8 cellular contexts compared by ENCODE assay signal in genomic region chr6:2901645-2902469, GRCh38. TPM values are rescaled to one million over a fixed set of nuclear protein-coding genes. Genes with fewer than 3 reads are reported as not detected.
DNase-seq lines count a peak whose midpoint lies in the region; ATAC-seq and TF ChIP-seq lines count a peak whose summit lies in the region.
"Not testable (repeated sequence)": the region's sequence is repeated elsewhere in the genome, so short reads cannot be mapped to it uniquely, and the experiment has no call there.

No MANE protein-coding gene starts in this region.

- ATAC-seq in gastroesophageal sphincter = not testable (repeated sequence)

- H3K14ac ChIP-seq in mesenchymal stem cell (ENCODE audit: low read length in 2 of 2) = not testable (repeated sequence)

- not testable (repeated sequence) for H2BK5ac ChIP-seq in mesenchymal stem cell (ENCODE audit: low read depth, low read length, poor library complexity, severe bottlenecking)

- H4K8ac ChIP-seq in mesenchymal stem cell (ENCODE audit: low read length) = not testable (repeated sequence)

- not testable (repeated sequence) for H3K9me3 ChIP-seq in NT2/D1 (ENCODE audit: insufficient read depth, low read length); gastroesophageal sphincter; mesenchymal stem cell (ENCODE audit: control insufficient read depth, low read length); prostate gland; testis

- not testable (repeated sequence) for TF ChIP-seq CTCF in Calu3 (IDR thresholded peaks at IDR 0.05; ENCODE audit: unreplicated experiment); chondrocyte (IDR thresholded peaks at IDR 0.05); gastroesophageal sphincter (IDR thresholded peaks at IDR 0.05); prostate gland (IDR thresholded peaks at IDR 0.05); testis (IDR thresholded peaks at IDR 0.05)

- peak overlapping the region; percentile 76 for H3K4me2 ChIP-seq in mesenchymal stem cell (ENCODE audit: low read length, poor library complexity, severe bottlenecking)

- intact Hi-C loops in Calu3 (cut with micrococcal nuclease; ENCODE audit: unreplicated experiment); prostate gland (cut with DNase I); testis (cut with DNase I; ENCODE audit: low total_unique reads): not testable (repeated sequence)
- intact Hi-C loops in activated T-helper 1 cell treated with anti-CD3 and anti-CD28 coated beads, Interleukin-12 subunit alpha, Interleukin-12 subunit beta, Interleukin-2, Interleukin-4 antibody, amounts not matched to agents 30 ng/mL and 10 ng/mL and 1 ng/mL, durations not matched to agents 14 hours and 24 hours and 36 hours (cut with micrococcal nuclease) = loop anchor here (1.0 to 5.0 kb wide), 3 partner anchors 56 to 135 kb away; partner anchors contain the start of gene WRNIP1

- not testable (repeated sequence) for H4K91ac ChIP-seq in mesenchymal stem cell (ENCODE audit: low read length)

- BruUV-seq in Calu3 (replicated peaks; lab: Mats Ljungman, UMichigan) = not testable (repeated sequence)

- not testable (repeated sequence) for H3K4ac ChIP-seq in mesenchymal stem cell (ENCODE audit: low read depth in 1 of 2, low read length in 2 of 2)

- peak overlapping the region in 1 of 2 experiments; percentile 35 for H2BK12ac ChIP-seq in mesenchymal stem cell (ENCODE audit: low read length in 2 of 2)

- H3K4me1 Mint-ChIP-seq in Calu3 (ENCODE audit: low read depth, unreplicated experiment) = peaks cover 16% of the 10 kb centered on the region
- peaks cover 56% of the 10 kb centered on the region for H3K4me1 Mint-ChIP-seq in activated T-helper 1 cell treated with anti-CD3 and anti-CD28 coated beads, Interleukin-12 subunit alpha, Interleukin-12 subunit beta, Interleukin-2, Interleukin-4 antibody, amounts not matched to agents 30 ng/mL and 10 ng/mL and 1 ng/mL, durations not matched to agents 14 hours and 24 hours and 36 hours (ENCODE audit: low read depth)
- not testable (repeated sequence) for H3K4me1 Mint-ChIP-seq in chondrocyte (ENCODE audit: low read depth)

- not testable (repeated sequence) for H3K27me3 Mint-ChIP-seq in Calu3 (ENCODE audit: unreplicated experiment); activated T-helper 1 cell treated with anti-CD3 and anti-CD28 coated beads, Interleukin-12 subunit alpha, Interleukin-12 subunit beta, Interleukin-2, Interleukin-4 antibody, amounts not matched to agents 30 ng/mL and 10 ng/mL and 1 ng/mL, durations not matched to agents 14 hours and 24 hours and 36 hours (ENCODE audit: insufficient read depth); chondrocyte (ENCODE audit: low read depth)

- H3K4me3 Mint-ChIP-seq in Calu3 (ENCODE audit: low read depth, unreplicated experiment) = peak overlapping the region; percentile 89
- H3K4me3 Mint-ChIP-seq in activated T-helper 1 cell treated with anti-CD3 and anti-CD28 coated beads, Interleukin-12 subunit alpha, Interleukin-12 subunit beta, Interleukin-2, Interleukin-4 antibody, amounts not matched to agents 30 ng/mL and 10 ng/mL and 1 ng/mL, durations not matched to agents 14 hours and 24 hours and 36 hours = peak overlapping the region; percentile 94
- peak overlapping the region; percentile 79 for H3K4me3 Mint-ChIP-seq in chondrocyte (ENCODE audit: unreplicated experiment)

- H3K9ac ChIP-seq in NT2/D1 (ENCODE audit: insufficient read length, low read depth) (peak overlapping the region; percentile 96), mesenchymal stem cell (ENCODE audit: low read length) (peak overlapping the region; percentile 79)

- peak overlapping the region; percentile 92 for H3K4me3 ChIP-seq in NT2/D1 (ENCODE audit: insufficient read length, low read depth)
- peak overlapping the region; percentile 51 to 83 for H3K4me3 ChIP-seq in gastroesophageal sphincter
- peak overlapping the region; percentile 28 to 81 for H3K4me3 ChIP-seq in mesenchymal stem cell (ENCODE audit: insufficient read depth in 1 of 2, low read depth in 1 of 2, low read length in 2 of 2)
- peak overlapping the region; percentile 43 for H3K4me3 ChIP-seq in prostate gland
- H3K4me3 ChIP-seq in testis = peak overlapping the region; percentile 67 to 90

- H3K18ac ChIP-seq in mesenchymal stem cell (ENCODE audit: low read depth in 1 of 2, low read length in 2 of 2) = peak overlapping the region in 1 of 2 experiments; percentile 9

- not testable (repeated sequence) for TF ChIP-seq POLR2A in gastroesophageal sphincter (IDR thresholded peaks at IDR 0.05); prostate gland (IDR thresholded peaks at IDR 0.05); testis (IDR thresholded peaks at IDR 0.05)

- not testable (repeated sequence) for H3K79me1 ChIP-seq in mesenchymal stem cell (replicated peaks; ENCODE audit: low read length, poor library complexity, severe bottlenecking)

- WGBS in gastroesophageal sphincter (ENCODE audit: low coverage in 1 of 2), 2 donors = 46 to 73% methylated on average over 16 to 17 of the region's 27 CpGs
- 53% methylated on average over 27 of the region's 27 CpGs for WGBS in mesenchymal stem cell
- 73% methylated on average over 27 of the region's 27 CpGs for WGBS in prostate gland
- WGBS in testis, 2 donors = 33 to 41% methylated on average over 25 to 27 of the region's 27 CpGs

- H3K27ac Mint-ChIP-seq in Calu3 (ENCODE audit: unreplicated experiment) (peak overlapping the region; percentile 66), chondrocyte (ENCODE audit: unreplicated experiment) (peak overlapping the region; percentile 27)
- H3K27ac Mint-ChIP-seq in activated T-helper 1 cell treated with anti-CD3 and anti-CD28 coated beads, Interleukin-12 subunit alpha, Interleukin-12 subunit beta, Interleukin-2, Interleukin-4 antibody, amounts not matched to agents 30 ng/mL and 10 ng/mL and 1 ng/mL, durations not matched to agents 14 hours and 24 hours and 36 hours = peak overlapping the region; percentile 93

- H3K36me3 ChIP-seq in NT2/D1 (ENCODE audit: insufficient read depth, insufficient read length, low read length) (peaks cover 33% of the 10 kb centered on the region), gastroesophageal sphincter (peaks cover 0 to 18% of the 10 kb centered on the region in 2 donors)
- not testable (repeated sequence) for H3K36me3 ChIP-seq in mesenchymal stem cell (ENCODE audit: control insufficient read depth in 1 of 2, insufficient read depth in 2 of 2, low read depth in 1 of 2, low read length in 2 of 2); prostate gland; testis (ENCODE audit: low read depth, missing control alignments)

- H3K23ac ChIP-seq in mesenchymal stem cell (ENCODE audit: low read length in 2 of 2) = not testable (repeated sequence)

- H3K27me3 ChIP-seq in NT2/D1 (ENCODE audit: insufficient read depth, insufficient read length); gastroesophageal sphincter; mesenchymal stem cell (ENCODE audit: control insufficient read depth in 1 of 2, insufficient read depth in 1 of 2, low read length in 2 of 2); prostate gland (replicated peaks; ENCODE audit: insufficient read depth); testis: not testable (repeated sequence)

- H3K36me3 Mint-ChIP-seq in Calu3 (ENCODE audit: insufficient read depth, unreplicated experiment) = peaks cover 52% of the 10 kb centered on the region
- peaks cover 55% of the 10 kb centered on the region for H3K36me3 Mint-ChIP-seq in activated T-helper 1 cell treated with anti-CD3 and anti-CD28 coated beads, Interleukin-12 subunit alpha, Interleukin-12 subunit beta, Interleukin-2, Interleukin-4 antibody, amounts not matched to agents 30 ng/mL and 10 ng/mL and 1 ng/mL, durations not matched to agents 14 hours and 24 hours and 36 hours (ENCODE audit: low read depth)
- H3K36me3 Mint-ChIP-seq in chondrocyte (ENCODE audit: low read depth) = not testable (repeated sequence)

- not testable (repeated sequence) for DNase-seq in Calu3; NT2/D1 (ENCODE audit: low read depth, low spot score); activated T-helper 1 cell treated with anti-CD3 and anti-CD28 coated beads, Interleukin-12 subunit alpha, Interleukin-12 subunit beta, Interleukin-2, Interleukin-4 antibody, amounts not matched to agents 30 ng/mL and 10 ng/mL and 1 ng/mL, durations not matched to agents 14 hours and 24 hours and 36 hours (ENCODE audit: low spot score); chondrocyte (ENCODE audit: low spot score); mesenchymal stem cell; prostate gland (ENCODE audit: low spot score); testis

- not testable (repeated sequence) for H2BK15ac ChIP-seq in mesenchymal stem cell (ENCODE audit: low read depth, poor library complexity, severe bottlenecking)

- H3K27ac ChIP-seq in gastroesophageal sphincter = peak overlapping the region in 3 of 4 donors; percentile 24 to 90 (median 88)
- not testable (repeated sequence) for H3K27ac ChIP-seq in mesenchymal stem cell (ENCODE audit: low read length, poor library complexity, severe bottlenecking)
- peak overlapping the region; percentile 70 to 78 for H3K27ac ChIP-seq in prostate gland
- peak overlapping the region; percentile 63 to 91 for H3K27ac ChIP-seq in testis

- TF ChIP-seq EP300 in gastroesophageal sphincter (IDR thresholded peaks at IDR 0.05) = not testable (repeated sequence)

- H2AFZ ChIP-seq in mesenchymal stem cell (ENCODE audit: low read depth, low read length) = not testable (repeated sequence)

- not testable (repeated sequence) for H2BK120ac ChIP-seq in mesenchymal stem cell (ENCODE audit: low read depth, low read length)

- H3K9me3 Mint-ChIP-seq in Calu3 (ENCODE audit: low read depth, unreplicated experiment); activated T-helper 1 cell treated with anti-CD3 and anti-CD28 coated beads, Interleukin-12 subunit alpha, Interleukin-12 subunit beta, Interleukin-2, Interleukin-4 antibody, amounts not matched to agents 30 ng/mL and 10 ng/mL and 1 ng/mL, durations not matched to agents 14 hours and 24 hours and 36 hours; chondrocyte (ENCODE audit: low read depth): not testable (repeated sequence)

- CTCF ChIA-PET in Calu3 (lab: Charles Lee) = not testable (repeated sequence)

- peak overlapping the region; percentile 18 for H2AK5ac ChIP-seq in mesenchymal stem cell (ENCODE audit: low read length, severe bottlenecking)

- H3K4me1 ChIP-seq in NT2/D1 (ENCODE audit: insufficient read depth, insufficient read length); prostate gland (replicated peaks): not testable (repeated sequence)
- H3K4me1 ChIP-seq in gastroesophageal sphincter (peaks cover 0 to 46% (median 5%) of the 10 kb centered on the region in 3 donors), mesenchymal stem cell (ENCODE audit: control insufficient read depth, insufficient read depth, low read depth, low read length) (peaks cover 15% of the 10 kb centered on the region), testis (peaks cover 19% of the 10 kb centered on the region)

RNA-seq across cellular contexts. Expression of gene SERPINB9, which starts 1.3 kb away (rescaled TPM):
- total RNA-seq in Calu3 (2022) (17.2 and 22.9 TPM in 2 replicates), chondrocyte (0.31 to 0.67 TPM (median 0.62 TPM) in 3 replicates), gastroesophageal sphincter (10 to 100 TPM in 1 of 4 donors, 1 to 10 TPM in 3; 5.9 to 16.6 (median 8.0) TPM), prostate gland (10 to 100 TPM in 1 of 2 donors, 1 to 10 TPM in 1; 3.3 to 50.3 TPM), testis (10 to 100 TPM; 33.9 to 60.0 TPM)
- 86.8 and 87.2 TPM in 2 replicates for total RNA-seq in activated T-helper 1 cell treated with anti-CD3 and anti-CD28 coated beads, Interleukin-12 subunit alpha, Interleukin-12 subunit beta, Interleukin-2, Interleukin-4 antibody, amounts not matched to agents 30 ng/mL and 10 ng/mL and 1 ng/mL, durations not matched to agents 14 hours and 24 hours and 36 hours
- 11.1 TPM for polyA plus RNA-seq in mesenchymal stem cell (2013, experiment 1 of 2)
- 11.3 TPM for polyA plus RNA-seq in mesenchymal stem cell (2013, experiment 2 of 2)
- 19.1 TPM for polyA plus RNA-seq in testis (ENCODE audit: insufficient read depth, low read depth, low replicate concordance)

Comparison
In these comparisons a context has a peak if more than half of its experiments do, and no peak if none do; other contexts are left out.
1. H3K27ac Mint-ChIP-seq: peak in every context shown above with its lines; median percentile 93 in activated T-helper 1 cell treated with anti-CD3 and anti-CD28 coated beads, Interleukin-12 subunit alpha, Interleukin-12 subunit beta, Interleukin-2, Interleukin-4 antibody, amounts not matched to agents 30 ng/mL and 10 ng/mL and 1 ng/mL, durations not matched to agents 14 hours and 24 hours and 36 hours; 66 in Calu3; 27 in chondrocyte.